In genomic region chr10:70212277-70212676, GRCh38 we compare ENCODE assay signal across 22 cellular contexts.
"Had no signal": no experiment of that assay in that cellular context is flagged by ENCODE, and none has a peak within 500 bp of the region (broad histone marks: within the 10 kb centered on the region; RNA-seq: fewer than 3 reads in every experiment).

No MANE protein-coding gene starts in this region.

- H3K4me3 Mint-ChIP-seq: naive thymus-derived CD4-positive, alpha-beta T cell; nephron progenitor cell; stimulated activated memory B cell treated with anti-CD40 and anti-IgM and Interleukin-4, amounts not matched to agents 10 μg/mL and 1 μg/mL and 100 μg/mL, for 72 hours had no signal

- H3K27ac Mint-ChIP-seq: naive thymus-derived CD4-positive, alpha-beta T cell; nephron progenitor cell; stimulated activated memory B cell treated with anti-CD40 and anti-IgM and Interleukin-4, amounts not matched to agents 10 μg/mL and 1 μg/mL and 100 μg/mL, for 72 hours had no signal

- DNase-seq: cortex of kidney; dorsolateral prefrontal cortex; effector CD8-positive, alpha-beta T cell; esophagus squamous epithelium; foreskin fibroblast; glutamatergic neuron; islet precursor cell; mammary epithelial cell; naive thymus-derived CD4-positive, alpha-beta T cell; nephron progenitor cell; psoas muscle; retina; right lobe of liver; stimulated activated CD4-positive, alpha-beta T cell treated with anti-CD3 and anti-CD28 coated beads, Interleukin-4, amount 100 ng/mL, for 1 hour; stimulated activated CD8-positive, alpha-beta memory T cell treated with anti-CD3 and anti-CD28 coated beads, Interleukin-4, amount 100 ng/mL, for 48 hours; stomach; substantia nigra; transverse colon had no signal

- H3K4me1 ChIP-seq: esophagus squamous epithelium, gastroesophageal sphincter, psoas muscle, right lobe of liver, stomach, transverse colon had no signal

- H3K4me1 Mint-ChIP-seq: naive thymus-derived CD4-positive, alpha-beta T cell; nephron progenitor cell; stimulated activated memory B cell treated with anti-CD40 and anti-IgM and Interleukin-4, amounts not matched to agents 10 μg/mL and 1 μg/mL and 100 μg/mL, for 72 hours had no signal

- H3K9me3 Mint-ChIP-seq: naive thymus-derived CD4-positive, alpha-beta T cell; nephron progenitor cell; stimulated activated memory B cell treated with anti-CD40 and anti-IgM and Interleukin-4, amounts not matched to agents 10 μg/mL and 1 μg/mL and 100 μg/mL, for 72 hours had no signal

- H3K27me3 Mint-ChIP-seq: naive thymus-derived CD4-positive, alpha-beta T cell; stimulated activated memory B cell treated with anti-CD40 and anti-IgM and Interleukin-4, amounts not matched to agents 10 μg/mL and 1 μg/mL and 100 μg/mL, for 72 hours had no signal

- H3K27me3 ChIP-seq: dorsolateral prefrontal cortex, esophagus squamous epithelium, gastroesophageal sphincter, right lobe of liver, stomach, transverse colon had no signal

- H3K27ac ChIP-seq: dorsolateral prefrontal cortex, esophagus squamous epithelium, gastroesophageal sphincter, psoas muscle, right lobe of liver, stomach, thoracic aorta, transverse colon had no signal

- ATAC-seq: gastroesophageal sphincter; left lobe of liver; naive thymus-derived CD4-positive, alpha-beta T cell; psoas muscle; right lobe of liver; stimulated activated memory B cell treated with anti-CD40 and anti-IgM and Interleukin-4, amounts not matched to agents 10 μg/mL and 1 μg/mL and 100 μg/mL, for 72 hours had no signal

- H3K9me3 ChIP-seq: esophagus squamous epithelium, gastroesophageal sphincter, psoas muscle, right lobe of liver, stomach, thoracic aorta, transverse colon had no signal

- H3K4me3 ChIP-seq: dorsolateral prefrontal cortex, esophagus squamous epithelium, gastroesophageal sphincter, psoas muscle, right lobe of liver, stomach, thoracic aorta, transverse colon had no signal
